1 cellular context compared by ENCODE assay signal in genomic region chr10:114140827-114141226, GRCh38. TPM values are rescaled to one million over a fixed set of nuclear protein-coding genes. Genes with fewer than 3 reads are reported as not detected.
"Had no signal": no experiment of that assay in that cellular context is flagged by ENCODE, and none has a peak within 500 bp of the region (broad histone marks: within the 10 kb centered on the region; RNA-seq: fewer than 3 reads in every experiment).

No MANE protein-coding gene starts in this region.

RNA-seq across cellular contexts. Expression of gene TDRD1, which starts 38.3 kb away (rescaled TPM):
- total RNA-seq: activated CD8-positive, alpha-beta T cell treated with anti-CD3 and anti-CD28 coated beads, Interleukin-2, amount 10 ng/mL, durations not matched to agents 7 days and 5 days had no signal
